2 cellular contexts compared by ENCODE assay signal in the genomic region with DNA sequence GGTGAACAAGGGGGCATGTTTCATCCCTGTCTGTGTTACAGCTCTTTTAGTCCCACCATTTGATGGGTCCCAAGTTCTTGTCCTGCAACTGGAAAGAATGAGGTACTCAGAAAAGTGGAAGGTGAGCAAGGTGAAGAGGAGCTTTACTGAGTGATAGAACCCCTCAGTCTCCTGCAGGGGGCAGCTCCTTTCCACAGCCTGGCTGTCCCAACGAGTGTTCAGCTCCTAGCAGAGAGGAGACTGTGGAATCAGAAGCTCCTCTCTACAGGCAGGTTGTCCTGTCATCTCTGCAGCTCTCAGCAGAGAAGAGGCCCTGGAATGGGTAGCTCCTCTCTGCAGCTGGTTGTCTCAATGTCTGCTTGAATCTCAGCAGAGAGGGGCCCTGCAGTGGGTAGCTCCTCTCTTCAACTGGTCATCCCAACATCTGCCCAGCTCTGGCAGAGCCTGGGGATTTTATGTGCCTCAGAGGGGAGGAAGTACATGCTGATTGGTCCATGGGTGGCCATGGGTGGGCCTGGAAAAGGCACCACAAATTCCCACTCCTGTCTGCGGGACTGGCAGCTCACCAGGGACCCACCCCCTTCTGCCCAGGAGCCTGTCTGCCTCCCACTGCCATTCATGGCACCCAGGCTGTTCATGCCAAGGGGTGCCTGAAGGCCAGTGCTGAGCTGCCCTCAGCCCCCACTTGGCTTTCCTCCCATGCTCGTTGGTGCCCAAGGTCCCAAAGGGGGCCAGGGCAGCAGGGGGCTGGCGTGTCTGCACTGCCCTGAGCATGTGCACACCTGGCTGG.
TF ChIP-seq lines count a peak whose summit lies in the region.

No MANE protein-coding gene starts in this region.

TF ChIP-seq in SK-N-SH, 30 proteins besides CTCF, POLR2A, EP300 and RAD21:
- no peak for TF ChIP-seq EZH2phosphoT487 (IDR thresholded peaks at IDR 0.05; ENCODE audit: borderline replicate concordance, low read depth)
- TF ChIP-seq, protein P1, sequence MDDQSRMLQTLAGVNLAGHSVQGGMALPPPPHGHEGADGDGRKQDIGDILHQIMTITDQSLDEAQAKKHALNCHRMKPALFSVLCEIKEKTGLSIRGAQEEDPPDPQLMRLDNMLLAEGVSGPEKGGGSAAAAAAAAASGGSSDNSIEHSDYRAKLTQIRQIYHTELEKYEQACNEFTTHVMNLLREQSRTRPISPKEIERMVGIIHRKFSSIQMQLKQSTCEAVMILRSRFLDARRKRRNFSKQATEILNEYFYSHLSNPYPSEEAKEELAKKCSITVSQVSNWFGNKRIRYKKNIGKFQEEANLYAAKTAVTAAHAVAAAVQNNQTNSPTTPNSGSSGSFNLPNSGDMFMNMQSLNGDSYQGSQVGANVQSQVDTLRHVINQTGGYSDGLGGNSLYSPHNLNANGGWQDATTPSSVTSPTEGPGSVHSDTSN (IDR thresholded peaks at IDR 0.05), result no peak
- TF ChIP-seq FOXJ3 (CRISPR knock-in tag; IDR thresholded peaks at IDR 0.05), result no peak
- TF ChIP-seq TEAD4 (IDR thresholded peaks at IDR 0.05; ENCODE audit: borderline replicate concordance, insufficient read depth), result no peak
- TF ChIP-seq, protein P2, sequence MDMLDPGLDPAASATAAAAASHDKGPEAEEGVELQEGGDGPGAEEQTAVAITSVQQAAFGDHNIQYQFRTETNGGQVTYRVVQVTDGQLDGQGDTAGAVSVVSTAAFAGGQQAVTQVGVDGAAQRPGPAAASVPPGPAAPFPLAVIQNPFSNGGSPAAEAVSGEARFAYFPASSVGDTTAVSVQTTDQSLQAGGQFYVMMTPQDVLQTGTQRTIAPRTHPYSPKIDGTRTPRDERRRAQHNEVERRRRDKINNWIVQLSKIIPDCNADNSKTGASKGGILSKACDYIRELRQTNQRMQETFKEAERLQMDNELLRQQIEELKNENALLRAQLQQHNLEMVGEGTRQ (IDR thresholded peaks at IDR 0.05; ENCODE audit: borderline replicate concordance, low read depth, low read length), result no peak
- TF ChIP-seq JUND (IDR thresholded peaks at IDR 0.05), result no peak
- TF ChIP-seq TAF1 (IDR thresholded peaks at IDR 0.05; ENCODE audit: borderline replicate concordance, low read depth, low read length), result no peak
- TF ChIP-seq MEF2A (IDR thresholded peaks at IDR 0.05; ENCODE audit: borderline replicate concordance, low read depth), result no peak
- TF ChIP-seq, protein P3, sequence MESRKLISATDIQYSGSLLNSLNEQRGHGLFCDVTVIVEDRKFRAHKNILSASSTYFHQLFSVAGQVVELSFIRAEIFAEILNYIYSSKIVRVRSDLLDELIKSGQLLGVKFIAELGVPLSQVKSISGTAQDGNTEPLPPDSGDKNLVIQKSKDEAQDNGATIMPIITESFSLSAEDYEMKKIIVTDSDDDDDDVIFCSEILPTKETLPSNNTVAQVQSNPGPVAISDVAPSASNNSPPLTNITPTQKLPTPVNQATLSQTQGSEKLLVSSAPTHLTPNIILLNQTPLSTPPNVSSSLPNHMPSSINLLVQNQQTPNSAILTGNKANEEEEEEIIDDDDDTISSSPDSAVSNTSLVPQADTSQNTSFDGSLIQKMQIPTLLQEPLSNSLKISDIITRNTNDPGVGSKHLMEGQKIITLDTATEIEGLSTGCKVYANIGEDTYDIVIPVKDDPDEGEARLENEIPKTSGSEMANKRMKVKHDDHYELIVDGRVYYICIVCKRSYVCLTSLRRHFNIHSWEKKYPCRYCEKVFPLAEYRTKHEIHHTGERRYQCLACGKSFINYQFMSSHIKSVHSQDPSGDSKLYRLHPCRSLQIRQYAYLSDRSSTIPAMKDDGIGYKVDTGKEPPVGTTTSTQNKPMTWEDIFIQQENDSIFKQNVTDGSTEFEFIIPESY (IDR thresholded peaks at IDR 0.05; ENCODE audit: borderline replicate concordance, low read depth), result no peak
- TF ChIP-seq RCOR1 (IDR thresholded peaks at IDR 0.05; ENCODE audit: low read length), result no peak
- TF ChIP-seq POLR2AphosphoS5 (IDR thresholded peaks at IDR 0.05; ENCODE audit: low read depth, low read length), result no peak
- TF ChIP-seq, protein P4, sequence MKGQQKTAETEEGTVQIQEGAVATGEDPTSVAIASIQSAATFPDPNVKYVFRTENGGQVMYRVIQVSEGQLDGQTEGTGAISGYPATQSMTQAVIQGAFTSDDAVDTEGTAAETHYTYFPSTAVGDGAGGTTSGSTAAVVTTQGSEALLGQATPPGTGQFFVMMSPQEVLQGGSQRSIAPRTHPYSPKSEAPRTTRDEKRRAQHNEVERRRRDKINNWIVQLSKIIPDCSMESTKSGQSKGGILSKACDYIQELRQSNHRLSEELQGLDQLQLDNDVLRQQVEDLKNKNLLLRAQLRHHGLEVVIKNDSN (IDR thresholded peaks at IDR 0.05; ENCODE audit: borderline replicate concordance, low read depth), result no peak
- no peak for TF ChIP-seq GATA2 (CRISPR knock-in tag; IDR thresholded peaks at IDR 0.05)
- TF ChIP-seq SIN3A (IDR thresholded peaks at IDR 0.05; ENCODE audit: borderline replicate concordance, low read depth, low read length), result no peak
- no peak for TF ChIP-seq ELF1 (IDR thresholded peaks at IDR 0.05)
- TF ChIP-seq, protein P5, sequence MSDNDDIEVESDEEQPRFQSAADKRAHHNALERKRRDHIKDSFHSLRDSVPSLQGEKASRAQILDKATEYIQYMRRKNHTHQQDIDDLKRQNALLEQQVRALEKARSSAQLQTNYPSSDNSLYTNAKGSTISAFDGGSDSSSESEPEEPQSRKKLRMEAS (IDR thresholded peaks at IDR 0.05; ENCODE audit: low read depth), result no peak

TF ChIP-seq in SK-N-SH treated with all-trans-retinoic acid at 6 μM for 48 hours, 23 proteins besides CTCF, POLR2A, EP300 and RAD21:
- no peak for TF ChIP-seq ZNF8 (CRISPR knock-in tag; IDR thresholded peaks at IDR 0.05)
- TF ChIP-seq ARNTL (CRISPR knock-in tag; IDR thresholded peaks at IDR 0.05; ENCODE audit: borderline replicate concordance, low read depth), result no peak
- TF ChIP-seq TOX (CRISPR knock-in tag; IDR thresholded peaks at IDR 0.05; ENCODE audit: borderline replicate concordance), result no peak
- TF ChIP-seq, protein P6, sequence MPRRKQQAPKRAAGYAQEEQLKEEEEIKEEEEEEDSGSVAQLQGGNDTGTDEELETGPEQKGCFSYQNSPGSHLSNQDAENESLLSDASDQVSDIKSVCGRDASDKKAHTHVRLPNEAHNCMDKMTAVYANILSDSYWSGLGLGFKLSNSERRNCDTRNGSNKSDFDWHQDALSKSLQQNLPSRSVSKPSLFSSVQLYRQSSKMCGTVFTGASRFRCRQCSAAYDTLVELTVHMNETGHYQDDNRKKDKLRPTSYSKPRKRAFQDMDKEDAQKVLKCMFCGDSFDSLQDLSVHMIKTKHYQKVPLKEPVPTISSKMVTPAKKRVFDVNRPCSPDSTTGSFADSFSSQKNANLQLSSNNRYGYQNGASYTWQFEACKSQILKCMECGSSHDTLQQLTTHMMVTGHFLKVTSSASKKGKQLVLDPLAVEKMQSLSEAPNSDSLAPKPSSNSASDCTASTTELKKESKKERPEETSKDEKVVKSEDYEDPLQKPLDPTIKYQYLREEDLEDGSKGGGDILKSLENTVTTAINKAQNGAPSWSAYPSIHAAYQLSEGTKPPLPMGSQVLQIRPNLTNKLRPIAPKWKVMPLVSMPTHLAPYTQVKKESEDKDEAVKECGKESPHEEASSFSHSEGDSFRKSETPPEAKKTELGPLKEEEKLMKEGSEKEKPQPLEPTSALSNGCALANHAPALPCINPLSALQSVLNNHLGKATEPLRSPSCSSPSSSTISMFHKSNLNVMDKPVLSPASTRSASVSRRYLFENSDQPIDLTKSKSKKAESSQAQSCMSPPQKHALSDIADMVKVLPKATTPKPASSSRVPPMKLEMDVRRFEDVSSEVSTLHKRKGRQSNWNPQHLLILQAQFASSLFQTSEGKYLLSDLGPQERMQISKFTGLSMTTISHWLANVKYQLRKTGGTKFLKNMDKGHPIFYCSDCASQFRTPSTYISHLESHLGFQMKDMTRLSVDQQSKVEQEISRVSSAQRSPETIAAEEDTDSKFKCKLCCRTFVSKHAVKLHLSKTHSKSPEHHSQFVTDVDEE (CRISPR knock-in tag; IDR thresholded peaks at IDR 0.05), result no peak
- TF ChIP-seq RARB (CRISPR knock-in tag; IDR thresholded peaks at IDR 0.05), result no peak
- TF ChIP-seq, protein P7, sequence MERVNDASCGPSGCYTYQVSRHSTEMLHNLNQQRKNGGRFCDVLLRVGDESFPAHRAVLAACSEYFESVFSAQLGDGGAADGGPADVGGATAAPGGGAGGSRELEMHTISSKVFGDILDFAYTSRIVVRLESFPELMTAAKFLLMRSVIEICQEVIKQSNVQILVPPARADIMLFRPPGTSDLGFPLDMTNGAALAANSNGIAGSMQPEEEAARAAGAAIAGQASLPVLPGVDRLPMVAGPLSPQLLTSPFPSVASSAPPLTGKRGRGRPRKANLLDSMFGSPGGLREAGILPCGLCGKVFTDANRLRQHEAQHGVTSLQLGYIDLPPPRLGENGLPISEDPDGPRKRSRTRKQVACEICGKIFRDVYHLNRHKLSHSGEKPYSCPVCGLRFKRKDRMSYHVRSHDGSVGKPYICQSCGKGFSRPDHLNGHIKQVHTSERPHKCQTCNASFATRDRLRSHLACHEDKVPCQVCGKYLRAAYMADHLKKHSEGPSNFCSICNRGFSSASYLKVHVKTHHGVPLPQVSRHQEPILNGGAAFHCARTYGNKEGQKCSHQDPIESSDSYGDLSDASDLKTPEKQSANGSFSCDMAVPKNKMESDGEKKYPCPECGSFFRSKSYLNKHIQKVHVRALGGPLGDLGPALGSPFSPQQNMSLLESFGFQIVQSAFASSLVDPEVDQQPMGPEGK (CRISPR knock-in tag; IDR thresholded peaks at IDR 0.05; ENCODE audit: borderline replicate concordance), result no peak
- no peak for TF ChIP-seq TCF4 (CRISPR knock-in tag; IDR thresholded peaks at IDR 0.05; ENCODE audit: borderline replicate concordance)
- TF ChIP-seq ZC3H10 (CRISPR knock-in tag; IDR thresholded peaks at IDR 0.05), result no peak
- TF ChIP-seq OSR1 (CRISPR knock-in tag; IDR thresholded peaks at IDR 0.05), result no peak
- TF ChIP-seq ISL1 (CRISPR knock-in tag; IDR thresholded peaks at IDR 0.05), result no peak
- TF ChIP-seq, protein P8, sequence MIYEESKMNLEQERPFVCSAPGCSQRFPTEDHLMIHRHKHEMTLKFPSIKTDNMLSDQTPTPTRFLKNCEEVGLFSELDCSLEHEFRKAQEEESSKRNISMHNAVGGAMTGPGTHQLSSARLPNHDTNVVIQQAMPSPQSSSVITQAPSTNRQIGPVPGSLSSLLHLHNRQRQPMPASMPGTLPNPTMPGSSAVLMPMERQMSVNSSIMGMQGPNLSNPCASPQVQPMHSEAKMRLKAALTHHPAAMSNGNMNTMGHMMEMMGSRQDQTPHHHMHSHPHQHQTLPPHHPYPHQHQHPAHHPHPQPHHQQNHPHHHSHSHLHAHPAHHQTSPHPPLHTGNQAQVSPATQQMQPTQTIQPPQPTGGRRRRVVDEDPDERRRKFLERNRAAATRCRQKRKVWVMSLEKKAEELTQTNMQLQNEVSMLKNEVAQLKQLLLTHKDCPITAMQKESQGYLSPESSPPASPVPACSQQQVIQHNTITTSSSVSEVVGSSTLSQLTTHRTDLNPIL (CRISPR knock-in tag; IDR thresholded peaks at IDR 0.05; ENCODE audit: low read depth), result no peak
- no peak for TF ChIP-seq ZFP3 (CRISPR knock-in tag; IDR thresholded peaks at IDR 0.05)
- TF ChIP-seq, protein P9, sequence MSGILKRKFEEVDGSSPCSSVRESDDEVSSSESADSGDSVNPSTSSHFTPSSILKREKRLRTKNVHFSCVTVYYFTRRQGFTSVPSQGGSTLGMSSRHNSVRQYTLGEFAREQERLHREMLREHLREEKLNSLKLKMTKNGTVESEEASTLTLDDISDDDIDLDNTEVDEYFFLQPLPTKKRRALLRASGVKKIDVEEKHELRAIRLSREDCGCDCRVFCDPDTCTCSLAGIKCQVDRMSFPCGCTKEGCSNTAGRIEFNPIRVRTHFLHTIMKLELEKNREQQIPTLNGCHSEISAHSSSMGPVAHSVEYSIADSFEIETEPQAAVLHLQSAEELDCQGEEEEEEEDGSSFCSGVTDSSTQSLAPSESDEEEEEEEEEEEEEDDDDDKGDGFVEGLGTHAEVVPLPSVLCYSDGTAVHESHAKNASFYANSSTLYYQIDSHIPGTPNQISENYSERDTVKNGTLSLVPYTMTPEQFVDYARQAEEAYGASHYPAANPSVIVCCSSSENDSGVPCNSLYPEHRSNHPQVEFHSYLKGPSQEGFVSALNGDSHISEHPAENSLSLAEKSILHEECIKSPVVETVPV (CRISPR knock-in tag; IDR thresholded peaks at IDR 0.05), result no peak
- no peak for TF ChIP-seq ZNF565 (CRISPR knock-in tag; conservative IDR thresholded peaks at IDR 0.05; ENCODE audit: low read depth)
